Comparison of ENCODE assay signal across 2 cellular contexts in the genomic region with DNA sequence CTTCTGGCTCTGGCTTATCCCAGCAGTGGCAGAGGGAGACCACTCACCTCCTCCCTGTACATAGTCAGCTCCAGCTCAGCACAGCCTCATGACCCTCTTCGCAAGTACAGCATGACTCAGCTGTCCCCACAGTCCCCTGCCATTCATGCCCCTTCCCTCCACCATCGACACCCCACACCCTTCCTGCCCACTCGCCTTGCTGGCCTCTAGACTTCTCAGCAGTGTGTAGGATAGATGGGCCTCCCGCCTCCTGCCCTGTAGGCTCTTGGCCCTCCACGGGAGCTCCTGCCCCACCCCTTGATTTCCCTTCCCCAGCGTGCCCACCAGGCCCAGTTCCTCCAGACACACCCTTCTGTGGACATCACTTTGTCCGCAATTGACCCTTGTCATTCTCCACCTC.
TF ChIP-seq lines count a peak whose summit lies in the region.

No MANE protein-coding gene starts in this region.

TF ChIP-seq in GM23338, 12 proteins besides CTCF, POLR2A, EP300 and RAD21:
- TF ChIP-seq JUNB (IDR thresholded peaks at IDR 0.05; ENCODE audit: unreplicated experiment): no peak
- TF ChIP-seq STAT1 (IDR thresholded peaks at IDR 0.05; ENCODE audit: unreplicated experiment): no peak
- no peak for TF ChIP-seq EZH2phosphoT487 (IDR thresholded peaks at IDR 0.05; ENCODE audit: unreplicated experiment)
- TF ChIP-seq, protein P1, sequence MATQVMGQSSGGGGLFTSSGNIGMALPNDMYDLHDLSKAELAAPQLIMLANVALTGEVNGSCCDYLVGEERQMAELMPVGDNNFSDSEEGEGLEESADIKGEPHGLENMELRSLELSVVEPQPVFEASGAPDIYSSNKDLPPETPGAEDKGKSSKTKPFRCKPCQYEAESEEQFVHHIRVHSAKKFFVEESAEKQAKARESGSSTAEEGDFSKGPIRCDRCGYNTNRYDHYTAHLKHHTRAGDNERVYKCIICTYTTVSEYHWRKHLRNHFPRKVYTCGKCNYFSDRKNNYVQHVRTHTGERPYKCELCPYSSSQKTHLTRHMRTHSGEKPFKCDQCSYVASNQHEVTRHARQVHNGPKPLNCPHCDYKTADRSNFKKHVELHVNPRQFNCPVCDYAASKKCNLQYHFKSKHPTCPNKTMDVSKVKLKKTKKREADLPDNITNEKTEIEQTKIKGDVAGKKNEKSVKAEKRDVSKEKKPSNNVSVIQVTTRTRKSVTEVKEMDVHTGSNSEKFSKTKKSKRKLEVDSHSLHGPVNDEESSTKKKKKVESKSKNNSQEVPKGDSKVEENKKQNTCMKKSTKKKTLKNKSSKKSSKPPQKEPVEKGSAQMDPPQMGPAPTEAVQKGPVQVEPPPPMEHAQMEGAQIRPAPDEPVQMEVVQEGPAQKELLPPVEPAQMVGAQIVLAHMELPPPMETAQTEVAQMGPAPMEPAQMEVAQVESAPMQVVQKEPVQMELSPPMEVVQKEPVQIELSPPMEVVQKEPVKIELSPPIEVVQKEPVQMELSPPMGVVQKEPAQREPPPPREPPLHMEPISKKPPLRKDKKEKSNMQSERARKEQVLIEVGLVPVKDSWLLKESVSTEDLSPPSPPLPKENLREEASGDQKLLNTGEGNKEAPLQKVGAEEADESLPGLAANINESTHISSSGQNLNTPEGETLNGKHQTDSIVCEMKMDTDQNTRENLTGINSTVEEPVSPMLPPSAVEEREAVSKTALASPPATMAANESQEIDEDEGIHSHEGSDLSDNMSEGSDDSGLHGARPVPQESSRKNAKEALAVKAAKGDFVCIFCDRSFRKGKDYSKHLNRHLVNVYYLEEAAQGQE (IDR thresholded peaks at IDR 0.05; ENCODE audit: unreplicated experiment): no peak
- TF ChIP-seq, protein P2, sequence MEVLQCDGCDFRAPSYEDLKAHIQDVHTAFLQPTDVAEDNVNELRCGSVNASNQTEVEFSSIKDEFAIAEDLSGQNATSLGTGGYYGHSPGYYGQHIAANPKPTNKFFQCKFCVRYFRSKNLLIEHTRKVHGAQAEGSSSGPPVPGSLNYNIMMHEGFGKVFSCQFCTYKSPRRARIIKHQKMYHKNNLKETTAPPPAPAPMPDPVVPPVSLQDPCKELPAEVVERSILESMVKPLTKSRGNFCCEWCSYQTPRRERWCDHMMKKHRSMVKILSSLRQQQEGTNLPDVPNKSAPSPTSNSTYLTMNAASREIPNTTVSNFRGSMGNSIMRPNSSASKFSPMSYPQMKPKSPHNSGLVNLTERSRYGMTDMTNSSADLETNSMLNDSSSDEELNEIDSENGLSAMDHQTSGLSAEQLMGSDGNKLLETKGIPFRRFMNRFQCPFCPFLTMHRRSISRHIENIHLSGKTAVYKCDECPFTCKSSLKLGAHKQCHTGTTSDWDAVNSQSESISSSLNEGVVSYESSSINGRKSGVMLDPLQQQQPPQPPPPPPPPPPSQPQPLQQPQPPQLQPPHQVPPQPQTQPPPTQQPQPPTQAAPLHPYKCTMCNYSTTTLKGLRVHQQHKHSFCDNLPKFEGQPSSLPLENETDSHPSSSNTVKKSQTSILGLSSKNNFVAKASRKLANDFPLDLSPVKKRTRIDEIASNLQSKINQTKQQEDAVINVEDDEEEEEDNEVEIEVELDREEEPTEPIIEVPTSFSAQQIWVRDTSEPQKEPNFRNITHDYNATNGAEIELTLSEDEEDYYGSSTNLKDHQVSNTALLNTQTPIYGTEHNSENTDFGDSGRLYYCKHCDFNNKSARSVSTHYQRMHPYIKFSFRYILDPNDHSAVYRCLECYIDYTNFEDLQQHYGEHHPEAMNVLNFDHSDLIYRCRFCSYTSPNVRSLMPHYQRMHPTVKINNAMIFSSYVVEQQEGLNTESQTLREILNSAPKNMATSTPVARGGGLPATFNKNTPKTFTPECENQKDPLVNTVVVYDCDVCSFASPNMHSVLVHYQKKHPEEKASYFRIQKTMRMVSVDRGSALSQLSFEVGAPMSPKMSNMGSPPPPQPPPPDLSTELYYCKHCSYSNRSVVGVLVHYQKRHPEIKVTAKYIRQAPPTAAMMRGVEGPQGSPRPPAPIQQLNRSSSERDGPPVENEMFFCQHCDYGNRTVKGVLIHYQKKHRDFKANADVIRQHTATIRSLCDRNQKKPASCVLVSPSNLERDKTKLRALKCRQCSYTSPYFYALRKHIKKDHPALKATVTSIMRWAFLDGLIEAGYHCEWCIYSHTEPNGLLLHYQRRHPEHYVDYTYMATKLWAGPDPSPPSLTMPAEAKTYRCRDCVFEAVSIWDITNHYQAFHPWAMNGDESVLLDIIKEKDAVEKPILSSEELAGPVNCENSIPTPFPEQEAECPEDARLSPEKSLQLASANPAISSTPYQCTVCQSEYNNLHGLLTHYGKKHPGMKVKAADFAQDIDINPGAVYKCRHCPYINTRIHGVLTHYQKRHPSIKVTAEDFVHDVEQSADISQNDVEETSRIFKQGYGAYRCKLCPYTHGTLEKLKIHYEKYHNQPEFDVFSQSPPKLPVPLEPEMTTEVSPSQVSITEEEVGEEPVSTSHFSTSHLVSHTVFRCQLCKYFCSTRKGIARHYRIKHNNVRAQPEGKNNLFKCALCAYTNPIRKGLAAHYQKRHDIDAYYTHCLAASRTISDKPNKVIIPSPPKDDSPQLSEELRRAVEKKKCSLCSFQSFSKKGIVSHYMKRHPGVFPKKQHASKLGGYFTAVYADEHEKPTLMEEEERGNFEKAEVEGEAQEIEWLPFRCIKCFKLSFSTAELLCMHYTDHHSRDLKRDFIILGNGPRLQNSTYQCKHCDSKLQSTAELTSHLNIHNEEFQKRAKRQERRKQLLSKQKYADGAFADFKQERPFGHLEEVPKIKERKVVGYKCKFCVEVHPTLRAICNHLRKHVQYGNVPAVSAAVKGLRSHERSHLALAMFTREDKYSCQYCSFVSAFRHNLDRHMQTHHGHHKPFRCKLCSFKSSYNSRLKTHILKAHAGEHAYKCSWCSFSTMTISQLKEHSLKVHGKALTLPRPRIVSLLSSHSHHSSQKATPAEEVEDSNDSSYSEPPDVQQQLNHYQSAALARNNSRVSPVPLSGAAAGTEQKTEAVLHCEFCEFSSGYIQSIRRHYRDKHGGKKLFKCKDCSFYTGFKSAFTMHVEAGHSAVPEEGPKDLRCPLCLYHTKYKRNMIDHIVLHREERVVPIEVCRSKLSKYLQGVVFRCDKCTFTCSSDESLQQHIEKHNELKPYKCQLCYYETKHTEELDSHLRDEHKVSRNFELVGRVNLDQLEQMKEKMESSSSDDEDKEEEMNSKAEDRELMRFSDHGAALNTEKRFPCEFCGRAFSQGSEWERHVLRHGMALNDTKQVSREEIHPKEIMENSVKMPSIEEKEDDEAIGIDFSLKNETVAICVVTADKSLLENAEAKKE (CRISPR knock-in tag; IDR thresholded peaks at IDR 0.05): no peak

TF ChIP-seq in K562, 482 proteins besides CTCF, POLR2A, EP300 and RAD21:
- no peak for TF ChIP-seq HCFC1 (IDR thresholded peaks at IDR 0.05; ENCODE audit: low read depth, low read length)
- no peak for TF ChIP-seq ZNF696 (CRISPR knock-in tag; conservative IDR thresholded peaks at IDR 0.05)
- TF ChIP-seq MAFG (tag; conservative IDR thresholded peaks at IDR 0.05): 0 out of 2 replicates have a peak, but pooled peaks have one; percentile 18
- TF ChIP-seq NFE2 (IDR thresholded peaks at IDR 0.05; ENCODE audit: low read depth): peak; percentile 51; the same call in 1 of the 2 replicates
- no peak for TF ChIP-seq BACH1 (tag; IDR thresholded peaks at IDR 0.05)
- TF ChIP-seq ZNF316 (IDR thresholded peaks at IDR 0.05): peak; percentile 66
